In genomic region chr7:140283472-140283871, GRCh38 we compare ENCODE assay signal across 2 cellular contexts.
TF ChIP-seq lines count a peak whose summit lies in the region.

No MANE protein-coding gene starts in this region.

TF ChIP-seq in HepG2, 621 proteins besides CTCF, POLR2A, EP300 and RAD21 (continues in another document):
- peak; percentile 83 for TF ChIP-seq FOSL2 (CRISPR knock-in tag; IDR thresholded peaks at IDR 0.05)
- peak; percentile 54 for TF ChIP-seq JUND (CRISPR knock-in tag; IDR thresholded peaks at IDR 0.05)
- TF ChIP-seq MAX (IDR thresholded peaks at IDR 0.05), result peak; percentile 33; the same call in 1 of the 2 replicates
- no peak for TF ChIP-seq ZNF3 (CRISPR knock-in tag; IDR thresholded peaks at IDR 0.05)
- no peak for TF ChIP-seq ZNF589 (CRISPR knock-in tag; conservative IDR thresholded peaks at IDR 0.05)
- no peak for TF ChIP-seq ZNF44 (CRISPR knock-in tag; IDR thresholded peaks at IDR 0.05)
- peak; percentile 56 for TF ChIP-seq ZNF687 (CRISPR knock-in tag; IDR thresholded peaks at IDR 0.05)
- 0 out of 2 replicates have a peak, but pooled peaks have one; percentile 9 for TF ChIP-seq HNF4A (CRISPR knock-in tag; IDR thresholded peaks at IDR 0.05)
- no peak for TF ChIP-seq FIP1L1 (IDR thresholded peaks at IDR 0.05; ENCODE audit: borderline replicate concordance, insufficient read depth, low read depth, low read length)
- no peak for TF ChIP-seq ZNF224 (CRISPR knock-in tag; IDR thresholded peaks at IDR 0.05)
- TF ChIP-seq ZNF512B (CRISPR knock-in tag; IDR thresholded peaks at IDR 0.05; ENCODE audit: borderline replicate concordance), result no peak
- peak; percentile 16; the same call in 1 of the 2 replicates for TF ChIP-seq KDM2A (CRISPR knock-in tag; IDR thresholded peaks at IDR 0.05; ENCODE audit: borderline replicate concordance, low read depth)
- TF ChIP-seq ATAD3A (CRISPR knock-in tag; IDR thresholded peaks at IDR 0.05), result no peak
- TF ChIP-seq NR2F1 (CRISPR knock-in tag; IDR thresholded peaks at IDR 0.05), result no peak
- peak; percentile 96 for TF ChIP-seq ZNF564 (CRISPR knock-in tag; IDR thresholded peaks at IDR 0.05)
- peak; percentile 39; the same call in 1 of the 2 replicates for TF ChIP-seq ZFX (CRISPR knock-in tag; IDR thresholded peaks at IDR 0.05; ENCODE audit: low read depth)
- no peak for TF ChIP-seq THAP8 (CRISPR knock-in tag; IDR thresholded peaks at IDR 0.05; ENCODE audit: borderline replicate concordance)
- TF ChIP-seq HMGA1 (CRISPR knock-in tag; conservative IDR thresholded peaks at IDR 0.05), result no peak
- TF ChIP-seq ZNF781 (CRISPR knock-in tag; IDR thresholded peaks at IDR 0.05; ENCODE audit: borderline replicate concordance, not compliant biosample characterization), result no peak
- no peak for TF ChIP-seq ZNF207 (IDR thresholded peaks at IDR 0.05; ENCODE audit: borderline replicate concordance)
- no peak for TF ChIP-seq RBAK (CRISPR knock-in tag; IDR thresholded peaks at IDR 0.05)
- TF ChIP-seq FOXO4 (CRISPR knock-in tag; conservative IDR thresholded peaks at IDR 0.05), result 0 out of 2 replicates have a peak, but pooled peaks have one; percentile 37
- peak; percentile 23; the same call in 1 of the 2 replicates for TF ChIP-seq SALL1 (CRISPR knock-in tag; IDR thresholded peaks at IDR 0.05)

TF ChIP-seq in K562, 482 proteins besides CTCF, POLR2A, EP300 and RAD21 (continues in another document):
- TF ChIP-seq KDM1A (IDR thresholded peaks at IDR 0.05) (0 out of 4 replicates have a peak, but pooled peaks of 1 of the 2 experiments have one; percentile 11), CHD2 (IDR thresholded peaks at IDR 0.05; ENCODE audit: low read depth, low read length) (no peak), HDAC1 (IDR thresholded peaks at IDR 0.05) (no peak), ZBTB7A (IDR thresholded peaks at IDR 0.05; ENCODE audit: borderline replicate concordance, control insufficient read depth, low read depth, low read length) (no peak), SMAD2 (IDR thresholded peaks at IDR 0.05; ENCODE audit: low read depth, low read length) (no peak), HDGF (IDR thresholded peaks at IDR 0.05) (no peak), E2F8 (IDR thresholded peaks at IDR 0.05; ENCODE audit: low read depth, partially characterized antibody) (no peak), AFF1 (IDR thresholded peaks at IDR 0.05; ENCODE audit: low read depth in 1 of 2, partially characterized antibody in 2 of 2) (no peak), EGR1 (conservative IDR thresholded peaks at IDR 0.05) (no peak), BRD4 (IDR thresholded peaks at IDR 0.05) (no peak), STAT6 (CRISPR knock-in tag; IDR thresholded peaks at IDR 0.05) (no peak), ZC3H4 (CRISPR knock-in tag; IDR thresholded peaks at IDR 0.05; ENCODE audit: borderline replicate concordance) (no peak), NCOA2 (IDR thresholded peaks at IDR 0.05; ENCODE audit: partially characterized antibody in 2 of 2) (no peak), ZBED1 (IDR thresholded peaks at IDR 0.05) (0 out of 2 replicates have a peak, but pooled peaks have one; percentile 28), SNAPC5 (CRISPR knock-in tag; IDR thresholded peaks at IDR 0.05) (no peak), ZNF121 (CRISPR knock-in tag; conservative IDR thresholded peaks at IDR 0.05) (no peak), ETV1 (tag; conservative IDR thresholded peaks at IDR 0.05; ENCODE audit: low read depth) (no peak), SNRNP70 (optimal IDR thresholded peaks at IDR 0.05; ENCODE audit: low read depth, low read length) (no peak), ZNF311 (CRISPR knock-in tag; IDR thresholded peaks at IDR 0.05) (no peak), KHSRP (IDR thresholded peaks at IDR 0.05) (no peak), MECOM (CRISPR knock-in tag; IDR thresholded peaks at IDR 0.05) (no peak), ZNF431 (CRISPR knock-in tag; IDR thresholded peaks at IDR 0.05) (no peak), EHMT2 (IDR thresholded peaks at IDR 0.05) (0 out of 2 replicates have a peak, but pooled peaks have one; percentile 22), TRIM24 (IDR thresholded peaks at IDR 0.05) (no peak), ZNF133 (CRISPR knock-in tag; IDR thresholded peaks at IDR 0.05) (no peak), SREBF1 (IDR thresholded peaks at IDR 0.05; ENCODE audit: borderline replicate concordance, low read depth, low read length) (no peak), BRD9 (IDR thresholded peaks at IDR 0.05; ENCODE audit: low read depth, partially characterized antibody) (no peak), E2F4 (CRISPR knock-in tag; IDR thresholded peaks at IDR 0.05; ENCODE audit: low read depth) (0 out of 2 replicates have a peak, but pooled peaks have one; percentile 15), ELF2 (CRISPR knock-in tag; IDR thresholded peaks at IDR 0.05) (no peak), PHB2 (IDR thresholded peaks at IDR 0.05; ENCODE audit: low read depth) (no peak), IRF9 (tag; IDR thresholded peaks at IDR 0.05) (no peak), ZBTB5 (IDR thresholded peaks at IDR 0.05) (no peak), CBFA2T2 (conservative IDR thresholded peaks at IDR 0.05) (0 out of 2 replicates have a peak, but pooled peaks have one; percentile 2), ZBTB49 (CRISPR knock-in tag; IDR thresholded peaks at IDR 0.05; ENCODE audit: borderline replicate concordance) (no peak), ILF3 (IDR thresholded peaks at IDR 0.05; ENCODE audit: borderline replicate concordance) (no peak), TRIM28 (IDR thresholded peaks at IDR 0.05) (no peak), HDAC2 (IDR thresholded peaks at IDR 0.05) (no peak), MAX (CRISPR knock-in tag; IDR thresholded peaks at IDR 0.05) (0 out of 2 replicates have a peak, but pooled peaks have one; percentile 39), HMGN3 (IDR thresholded peaks at IDR 0.05; ENCODE audit: borderline replicate concordance, extremely low read depth, insufficient read length, low read depth, low read length) (no peak), HDAC3 (IDR thresholded peaks at IDR 0.05; ENCODE audit: borderline replicate concordance, partially characterized antibody) (no peak)
